ENCODE assay signal across 35 cellular contexts in the genomic region with DNA sequence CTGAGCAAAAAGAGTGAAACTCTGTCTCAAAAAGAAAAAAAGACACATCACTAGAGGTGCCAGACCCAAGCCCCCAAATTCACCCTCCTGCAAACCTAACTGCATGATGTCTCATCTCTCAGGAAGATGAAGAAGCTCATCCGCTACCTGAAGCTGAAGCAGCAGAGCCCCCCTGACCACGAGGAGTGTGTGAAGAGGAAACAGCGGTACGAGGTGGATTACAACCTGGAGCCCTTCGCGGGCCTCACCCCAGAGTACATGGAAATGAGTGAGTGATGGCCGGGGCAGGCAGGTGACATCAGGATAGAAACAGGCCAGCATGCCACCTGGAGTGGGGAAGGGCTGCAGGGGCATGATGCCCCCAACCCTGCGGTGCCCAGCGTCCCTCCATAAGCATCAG.
"Had no signal": no experiment of that assay in that cellular context is flagged by ENCODE, and none has a peak within 500 bp of the region (broad histone marks: within the 10 kb centered on the region; RNA-seq: fewer than 3 reads in every experiment).

No MANE protein-coding gene starts in this region.

- FAIRE-seq: bronchial epithelial cell, TTC549 had no signal

- H3K36me3 Mint-ChIP-seq: activated CD4-positive, alpha-beta memory T cell treated with anti-CD3 and anti-CD28 coated beads for 36 hours; activated naive CD4-positive, alpha-beta T cell treated with anti-CD3 and anti-CD28 coated beads, Interleukin-2, amount 10 ng/mL, durations not matched to agents 7 days and 5 days; activated naive CD4-positive, alpha-beta T cell treated with anti-CD3 and anti-CD28 coated beads, Interleukin-2, amount 50 U/mL, for 24 hours; activated naive CD8-positive, alpha-beta T cell; activated naive CD8-positive, alpha-beta T cell treated with anti-CD3 and anti-CD28 coated beads, Interleukin-2, amount 10 ng/mL, durations not matched to agents 7 days and 5 days; brain had no signal

- H3K36me3 ChIP-seq: cardiac muscle cell had no signal

- H3K27ac Mint-ChIP-seq: activated B cell treated with CpG ODN at 0.5 μM for 24 hours; activated CD4-positive, alpha-beta memory T cell treated with anti-CD3 and anti-CD28 coated beads for 36 hours; activated CD4-positive, alpha-beta T cell treated with anti-CD3 and anti-CD28 coated beads, Interleukin-2, amount 10 ng/mL, durations not matched to agents 24 days and 14 days; activated CD8-positive, alpha-beta T cell treated with anti-CD3 and anti-CD28 coated beads for 36 hours; activated naive CD4-positive, alpha-beta T cell treated with anti-CD3 and anti-CD28 coated beads, Interleukin-2, amount 10 ng/mL, durations not matched to agents 7 days and 5 days; activated naive CD4-positive, alpha-beta T cell treated with anti-CD3 and anti-CD28 coated beads, Interleukin-2, amount 50 U/mL, for 24 hours; activated naive CD8-positive, alpha-beta T cell; activated naive CD8-positive, alpha-beta T cell treated with anti-CD3 and anti-CD28 coated beads, Interleukin-2, amount 10 ng/mL, durations not matched to agents 7 days and 5 days; activated naive CD8-positive, alpha-beta T cell treated with anti-CD3 and anti-CD28 coated beads, Interleukin-2, amount 50 U/mL, for 24 hours; activated T-cell treated with anti-CD3 and anti-CD28 coated beads, Interleukin-2, amount 50 U/mL, for 24 hours; activated T-helper 2 cell treated with anti-CD3 and anti-CD28 coated beads, Interferon-gamma antibody, Interleukin-2, Interleukin-4, amounts not matched to agents 10 μg/mL and 5 μg/mL and 100 μg/mL, durations not matched to agents 14 hours and 24 hours and 36 hours; brain; T-helper 1 cell treated with Interleukin-12 subunit alpha and Interleukin-12 subunit beta and Interleukin-4 antibody, amounts not matched to agents 30 μg/mL and 1 μg/mL, for 36 hours; T-helper 2 cell treated with Interferon-gamma antibody and Interleukin-4, amounts not matched to agents 5 μg/mL and 100 μg/mL, for 36 hours had no signal

- H3K27me3 Mint-ChIP-seq: activated CD4-positive, alpha-beta T cell treated with anti-CD3 and anti-CD28 coated beads, Interleukin-2, amount 10 ng/mL, durations not matched to agents 24 days and 14 days; activated naive CD4-positive, alpha-beta T cell treated with anti-CD3 and anti-CD28 coated beads, Interleukin-2, amount 50 U/mL, for 24 hours; activated naive CD8-positive, alpha-beta T cell treated with anti-CD3 and anti-CD28 coated beads, Interleukin-2, amount 10 ng/mL, durations not matched to agents 7 days and 5 days had no signal

- H3K4me1 Mint-ChIP-seq: activated B cell treated with CpG ODN at 0.5 μM for 24 hours; activated CD4-positive, alpha-beta T cell treated with anti-CD3 and anti-CD28 coated beads, Interleukin-2, amount 10 ng/mL, durations not matched to agents 24 days and 14 days; activated naive CD4-positive, alpha-beta T cell treated with anti-CD3 and anti-CD28 coated beads, Interleukin-2, amount 10 ng/mL, durations not matched to agents 7 days and 5 days; activated naive CD4-positive, alpha-beta T cell treated with anti-CD3 and anti-CD28 coated beads, Interleukin-2, amount 50 U/mL, for 24 hours; activated naive CD8-positive, alpha-beta T cell treated with anti-CD3 and anti-CD28 coated beads, Interleukin-2, amount 10 ng/mL, durations not matched to agents 7 days and 5 days; activated naive CD8-positive, alpha-beta T cell treated with anti-CD3 and anti-CD28 coated beads, Interleukin-2, amount 50 U/mL, for 24 hours; central memory CD8-positive, alpha-beta T cell had no signal

- H3K27me3 ChIP-seq: ascending aorta, cardiac muscle cell had no signal

- H3K9me3 Mint-ChIP-seq: activated B cell treated with CpG ODN at 0.5 μM for 24 hours; activated CD4-positive, alpha-beta memory T cell treated with anti-CD3 and anti-CD28 coated beads for 36 hours; activated CD4-positive, alpha-beta T cell treated with anti-CD3 and anti-CD28 coated beads, Interleukin-2, amount 10 ng/mL, durations not matched to agents 24 days and 14 days; activated CD8-positive, alpha-beta T cell treated with anti-CD3 and anti-CD28 coated beads for 36 hours; activated naive CD4-positive, alpha-beta T cell treated with anti-CD3 and anti-CD28 coated beads, Interleukin-2, amount 10 ng/mL, durations not matched to agents 7 days and 5 days; activated naive CD4-positive, alpha-beta T cell treated with anti-CD3 and anti-CD28 coated beads, Interleukin-2, amount 50 U/mL, for 24 hours; activated naive CD8-positive, alpha-beta T cell treated with anti-CD3 and anti-CD28 coated beads, Interleukin-2, amount 10 ng/mL, durations not matched to agents 7 days and 5 days; activated naive CD8-positive, alpha-beta T cell treated with anti-CD3 and anti-CD28 coated beads, Interleukin-2, amount 50 U/mL, for 24 hours; activated T-cell treated with anti-CD3 and anti-CD28 coated beads, Interleukin-2, amount 50 U/mL, for 24 hours; activated T-helper 2 cell treated with anti-CD3 and anti-CD28 coated beads, Interferon-gamma antibody, Interleukin-2, Interleukin-4, amounts not matched to agents 10 μg/mL and 5 μg/mL and 100 μg/mL, durations not matched to agents 14 hours and 24 hours and 36 hours; brain; central memory CD8-positive, alpha-beta T cell; T-helper 1 cell treated with Interleukin-12 subunit alpha and Interleukin-12 subunit beta and Interleukin-4 antibody, amounts not matched to agents 30 μg/mL and 1 μg/mL, for 36 hours; T-helper 2 cell treated with Interferon-gamma antibody and Interleukin-4, amounts not matched to agents 5 μg/mL and 100 μg/mL, for 36 hours had no signal

- H3K4me1 ChIP-seq: ascending aorta had no signal

- H3K4me3 ChIP-seq: ascending aorta, cardiac muscle cell had no signal

- H3K27ac ChIP-seq: ascending aorta, cardiac muscle cell, VCaP had no signal

- H3K9me3 ChIP-seq: ascending aorta had no signal

- DNase-seq: activated B cell treated with CpG ODN at 0.5 μM for 24 hours; activated CD4-positive, alpha-beta memory T cell treated with anti-CD3 and anti-CD28 coated beads for 36 hours; activated CD4-positive, alpha-beta T cell treated with anti-CD3 and anti-CD28 coated beads for 4 hours; activated CD4-positive, alpha-beta T cell treated with anti-CD3 and anti-CD28 coated beads, Interleukin-2, amount 10 ng/mL, durations not matched to agents 24 days and 14 days; activated CD4-positive, alpha-beta T cell treated with anti-CD3 and anti-CD28 coated beads, Interleukin-2, amount 50 U/mL, for 1 hour; activated CD4-positive, alpha-beta T cell treated with anti-CD3 and anti-CD28 coated beads, Interleukin-2, amount 50 U/mL, for 4 hours; activated CD4-positive, CD25-positive, alpha-beta regulatory T cell treated with anti-CD3 and anti-CD28 coated beads, Interleukin-2, amount 50 U/mL, for 72 hours; activated CD8-positive, alpha-beta memory T cell treated with anti-CD3 and anti-CD28 coated beads, Interleukin-2, amount 50 U/mL, for 4 hours; activated CD8-positive, alpha-beta T cell treated with anti-CD3 and anti-CD28 coated beads for 36 hours; activated effector memory CD4-positive, alpha-beta T cell treated with Interleukin-2 at 50 U/mL for 16 hours; activated gamma-delta T cell; activated naive CD4-positive, alpha-beta T cell treated with anti-CD3 and anti-CD28 coated beads, Interleukin-2, amount 10 ng/mL, durations not matched to agents 7 days and 5 days; activated naive CD4-positive, alpha-beta T cell treated with Interleukin-2 at 50 U/mL for 16 hours; activated naive CD8-positive, alpha-beta T cell treated with anti-CD3 and anti-CD28 coated beads, Interleukin-2, amount 10 ng/mL, durations not matched to agents 7 days and 5 days; activated naive CD8-positive, alpha-beta T cell treated with anti-CD3 and anti-CD28 coated beads, Interleukin-2, amount 50 U/mL, for 24 hours; activated T-cell treated with anti-CD3 and anti-CD28 coated beads, Interleukin-2, amount 50 U/mL, for 24 hours; activated T-cell treated with anti-CD3 and anti-CD28 coated beads, Interleukin-2, amount 50 U/mL, for 48 hours; amygdala; anterior cingulate cortex; caudate nucleus; T-helper 1 cell; T-helper 2 cell; T-helper 9 cell had no signal

- H3K4me3 Mint-ChIP-seq: activated B cell treated with CpG ODN at 0.5 μM for 24 hours; activated CD4-positive, alpha-beta memory T cell treated with anti-CD3 and anti-CD28 coated beads for 36 hours; activated CD4-positive, alpha-beta T cell treated with anti-CD3 and anti-CD28 coated beads, Interleukin-2, amount 10 ng/mL, durations not matched to agents 24 days and 14 days; activated CD8-positive, alpha-beta T cell treated with anti-CD3 and anti-CD28 coated beads for 36 hours; activated naive CD4-positive, alpha-beta T cell treated with anti-CD3 and anti-CD28 coated beads, Interleukin-2, amount 10 ng/mL, durations not matched to agents 7 days and 5 days; activated naive CD4-positive, alpha-beta T cell treated with anti-CD3 and anti-CD28 coated beads, Interleukin-2, amount 50 U/mL, for 24 hours; activated naive CD8-positive, alpha-beta T cell; activated naive CD8-positive, alpha-beta T cell treated with anti-CD3 and anti-CD28 coated beads, Interleukin-2, amount 10 ng/mL, durations not matched to agents 7 days and 5 days; activated naive CD8-positive, alpha-beta T cell treated with anti-CD3 and anti-CD28 coated beads, Interleukin-2, amount 50 U/mL, for 24 hours; activated T-cell treated with anti-CD3 and anti-CD28 coated beads, Interleukin-2, amount 50 U/mL, for 24 hours; brain; central memory CD8-positive, alpha-beta T cell; T-helper 1 cell treated with Interleukin-12 subunit alpha and Interleukin-12 subunit beta and Interleukin-4 antibody, amounts not matched to agents 30 μg/mL and 1 μg/mL, for 36 hours; T-helper 2 cell treated with Interferon-gamma antibody and Interleukin-4, amounts not matched to agents 5 μg/mL and 100 μg/mL, for 36 hours had no signal

- ATAC-seq: activated CD8-positive, alpha-beta T cell treated with anti-CD3 and anti-CD28 coated beads for 36 hours; activated naive CD8-positive, alpha-beta T cell treated with anti-CD3 and anti-CD28 coated beads, Interleukin-2, amount 50 U/mL, for 24 hours had no signal
